Comparison of ENCODE assay signal across 1 cellular context in genomic region chr1:44645466-44646244, GRCh38.
TF ChIP-seq lines count a peak whose summit lies in the region.

No MANE protein-coding gene starts in this region.

TF ChIP-seq in liver, 16 proteins besides CTCF, POLR2A, EP300 and RAD21 (continued from another document):
- TF ChIP-seq HNF4A (conservative IDR thresholded peaks at IDR 0.05) (peak in 1 of 2 donors; percentile 69), REST (IDR thresholded peaks at IDR 0.05) (peak; percentile 21), NR2F2 (IDR thresholded peaks at IDR 0.05) (no peak), YY1 (IDR thresholded peaks at IDR 0.05) (peak; percentile 93), ATF3 (IDR thresholded peaks at IDR 0.05) (no peak), MAX (IDR thresholded peaks at IDR 0.05) (no peak)
